ENCODE assay signal across 3 cellular contexts in the genomic region with DNA sequence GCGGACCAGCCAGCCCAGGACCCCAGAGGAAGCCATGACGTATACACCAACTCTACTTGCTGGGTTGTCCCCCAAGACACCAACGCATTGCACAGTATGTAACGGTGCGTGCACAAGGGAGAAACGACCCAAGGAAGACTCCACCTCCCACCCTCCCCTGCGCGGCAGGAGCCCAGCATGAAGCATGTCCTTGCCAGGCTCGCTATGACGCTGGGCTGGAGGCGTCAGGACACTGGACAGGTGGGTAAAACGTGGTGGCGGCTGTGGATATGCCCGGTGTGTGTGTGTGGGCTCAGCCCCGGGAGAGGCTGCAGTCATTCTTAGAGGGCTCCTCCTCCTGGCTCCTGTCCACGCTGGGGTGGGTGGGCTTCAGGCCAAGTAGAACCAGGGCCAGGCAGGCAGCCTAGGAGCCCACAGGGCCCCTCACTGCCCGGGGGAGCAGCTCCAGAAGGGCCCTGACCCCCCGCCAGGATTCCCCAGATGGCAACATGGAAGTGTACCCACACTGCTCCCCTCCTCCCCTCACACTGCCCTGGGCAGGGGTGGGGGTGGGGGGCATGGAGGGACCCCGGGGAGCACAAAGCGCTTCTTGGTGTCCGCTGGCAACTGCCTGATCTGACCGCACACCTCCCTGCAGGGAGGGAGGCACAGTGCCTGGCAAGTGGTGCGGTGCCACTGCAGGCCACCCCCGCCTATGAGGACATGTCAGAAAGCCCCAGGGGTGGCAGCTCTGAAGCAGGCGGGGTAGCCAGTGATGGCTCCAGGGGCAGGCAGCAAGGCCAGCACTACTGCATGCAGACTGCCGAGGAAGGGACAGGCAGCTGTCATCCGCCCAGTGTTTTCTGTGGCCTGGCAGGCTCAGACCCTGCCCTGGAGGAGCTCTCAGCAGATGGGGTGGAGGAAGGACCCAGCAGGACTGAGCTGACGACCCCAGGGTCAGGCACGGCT.
TF ChIP-seq lines count a peak whose summit lies in the region.

No MANE protein-coding gene starts in this region.

TF ChIP-seq in SK-N-SH, 30 proteins besides CTCF, POLR2A, EP300 and RAD21:
- TF ChIP-seq, protein P1, sequence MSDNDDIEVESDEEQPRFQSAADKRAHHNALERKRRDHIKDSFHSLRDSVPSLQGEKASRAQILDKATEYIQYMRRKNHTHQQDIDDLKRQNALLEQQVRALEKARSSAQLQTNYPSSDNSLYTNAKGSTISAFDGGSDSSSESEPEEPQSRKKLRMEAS (IDR thresholded peaks at IDR 0.05; ENCODE audit: low read depth) = no peak
- TF ChIP-seq NFIC (IDR thresholded peaks at IDR 0.05; ENCODE audit: borderline replicate concordance) = no peak
- no peak for TF ChIP-seq MXI1 (IDR thresholded peaks at IDR 0.05; ENCODE audit: low read depth, low read length)
- no peak for TF ChIP-seq TCF12 (IDR thresholded peaks at IDR 0.05)
- no peak for TF ChIP-seq RXRA (IDR thresholded peaks at IDR 0.05; ENCODE audit: borderline replicate concordance, low read depth)
- no peak for TF ChIP-seq TEAD4 (IDR thresholded peaks at IDR 0.05; ENCODE audit: borderline replicate concordance, insufficient read depth)

TF ChIP-seq in SK-N-SH treated with all-trans-retinoic acid at 6 μM for 48 hours, 23 proteins besides CTCF, POLR2A, EP300 and RAD21:
- TF ChIP-seq ZNF8 (CRISPR knock-in tag; IDR thresholded peaks at IDR 0.05) (no peak), TCF4 (CRISPR knock-in tag; IDR thresholded peaks at IDR 0.05; ENCODE audit: borderline replicate concordance) (no peak), ZFP30 (CRISPR knock-in tag; IDR thresholded peaks at IDR 0.05) (no peak), TOX (CRISPR knock-in tag; IDR thresholded peaks at IDR 0.05; ENCODE audit: borderline replicate concordance) (no peak), ZC3H10 (CRISPR knock-in tag; IDR thresholded peaks at IDR 0.05) (no peak), SNAI2 (CRISPR knock-in tag; IDR thresholded peaks at IDR 0.05) (no peak)

TF ChIP-seq in HepG2, 621 proteins besides CTCF, POLR2A, EP300 and RAD21:
- TF ChIP-seq FOXK2 (IDR thresholded peaks at IDR 0.05) = no peak
- no peak for TF ChIP-seq ATF7 (IDR thresholded peaks at IDR 0.05)
- 0 out of 2 replicates have a peak, but pooled peaks have one; percentile 9 for TF ChIP-seq ATF7 (CRISPR knock-in tag; IDR thresholded peaks at IDR 0.05)
- TF ChIP-seq, protein P2, sequence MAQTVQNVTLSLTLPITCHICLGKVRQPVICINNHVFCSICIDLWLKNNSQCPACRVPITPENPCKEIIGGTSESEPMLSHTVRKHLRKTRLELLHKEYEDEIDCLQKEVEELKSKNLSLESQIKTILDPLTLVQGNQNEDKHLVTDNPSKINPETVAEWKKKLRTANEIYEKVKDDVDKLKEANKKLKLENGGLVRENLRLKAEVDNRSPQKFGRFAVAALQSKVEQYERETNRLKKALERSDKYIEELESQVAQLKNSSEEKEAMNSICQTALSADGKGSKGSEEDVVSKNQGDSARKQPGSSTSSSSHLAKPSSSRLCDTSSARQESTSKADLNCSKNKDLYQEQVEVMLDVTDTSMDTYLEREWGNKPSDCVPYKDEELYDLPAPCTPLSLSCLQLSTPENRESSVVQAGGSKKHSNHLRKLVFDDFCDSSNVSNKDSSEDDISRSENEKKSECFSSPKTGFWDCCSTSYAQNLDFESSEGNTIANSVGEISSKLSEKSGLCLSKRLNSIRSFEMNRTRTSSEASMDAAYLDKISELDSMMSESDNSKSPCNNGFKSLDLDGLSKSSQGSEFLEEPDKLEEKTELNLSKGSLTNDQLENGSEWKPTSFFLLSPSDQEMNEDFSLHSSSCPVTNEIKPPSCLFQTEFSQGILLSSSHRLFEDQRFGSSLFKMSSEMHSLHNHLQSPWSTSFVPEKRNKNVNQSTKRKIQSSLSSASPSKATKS (CRISPR knock-in tag; IDR thresholded peaks at IDR 0.05) = no peak
- no peak for TF ChIP-seq ZNF20 (CRISPR knock-in tag; IDR thresholded peaks at IDR 0.05)
- peak; percentile 45 for TF ChIP-seq AGO2 (optimal IDR thresholded peaks at IDR 0.05; ENCODE audit: low read depth, low read length)
- TF ChIP-seq NFATC3 (CRISPR knock-in tag; IDR thresholded peaks at IDR 0.05) = no peak
- TF ChIP-seq ZNF772 (CRISPR knock-in tag; IDR thresholded peaks at IDR 0.05) = 0 out of 2 replicates have a peak, but pooled peaks have one; percentile 5
- TF ChIP-seq HNRNPL (IDR thresholded peaks at IDR 0.05; ENCODE audit: low read depth, low read length) = peak; percentile 3; the same call in 1 of the 2 replicates
- TF ChIP-seq RBM22 (optimal IDR thresholded peaks at IDR 0.05; ENCODE audit: low read length) = peak; percentile 78
- no peak for TF ChIP-seq HDAC1 (CRISPR knock-in tag; IDR thresholded peaks at IDR 0.05)
- TF ChIP-seq IKZF1 (IDR thresholded peaks at IDR 0.05) = no peak
TF ChIP-seq in HepG2: peak in this region for 5.
